11 cellular contexts compared by ENCODE assay signal in genomic region chr4:94412019-94413017, GRCh38. TPM values are rescaled to one million over a fixed set of nuclear protein-coding genes. Genes with fewer than 3 reads are reported as not detected.
DNase-seq lines count a peak whose midpoint lies in the region; ATAC-seq and TF ChIP-seq lines count a peak whose summit lies in the region.
"Had no signal": no experiment of that assay in that cellular context is flagged by ENCODE, and none has a peak within 500 bp of the region (broad histone marks: within the 10 kb centered on the region; RNA-seq: fewer than 3 reads in every experiment).

No MANE protein-coding gene starts in this region.

- H3K4me3 Mint-ChIP-seq in Caco-2 (ENCODE audit: unreplicated experiment) = peak overlapping the region; percentile 66
- no peak overlapping the region for H3K4me3 Mint-ChIP-seq in naive thymus-derived CD4-positive, alpha-beta T cell

- TF ChIP-seq CTCF in Caco-2 (IDR thresholded peaks at IDR 0.05; ENCODE audit: insufficient read depth in 1 of 2, low read depth in 1 of 2, low read length in 1 of 2, severe bottlenecking in 1 of 2, unreplicated experiment in 1 of 2) = no peak
- no peak for TF ChIP-seq CTCF in epithelial cell of esophagus (IDR thresholded peaks at IDR 0.05; ENCODE audit: insufficient read depth, low read depth, low read length, missing control alignments)
- no peak for TF ChIP-seq CTCF in omental fat pad (IDR thresholded peaks at IDR 0.05)

- DNase-seq in Caco-2 (no peak), NCI-H446 treated with DMSO at 0.1 percent for 48 hours (lab: John Stamatoyannopoulos, UW) (peak; percentile 47), epithelial cell of esophagus (ENCODE audit: low read depth) (peak; percentile 83), omental fat pad (ENCODE audit: low spot score) (no peak), NCI-H2171 (lab: John Stamatoyannopoulos, UW) (no peak), occipital lobe (lab: John Stamatoyannopoulos, UW) (no peak), NCI-H2196 (lab: John Stamatoyannopoulos, UW; ENCODE audit: unreplicated experiment) (no peak)
- DNase-seq in naive thymus-derived CD4-positive, alpha-beta T cell = no peak
- DNase-seq: cortex of kidney, GF-D8, posterior cingulate gyrus had no signal

- POLR2A ChIA-PET in Caco-2 (lab: Charles Lee) = no interaction called here
- POLR2A ChIA-PET in naive thymus-derived CD4-positive, alpha-beta T cell (lab: Charles Lee) = no interaction called here

- no peak overlapping the region for H3K27ac ChIP-seq in naive thymus-derived CD4-positive, alpha-beta T cell (ENCODE audit: low read depth, low read length)

- H3K36me3 Mint-ChIP-seq in Caco-2 (ENCODE audit: insufficient read depth, unreplicated experiment) = no peaks in the 10 kb centered on the region
- H3K36me3 Mint-ChIP-seq in naive thymus-derived CD4-positive, alpha-beta T cell = peaks cover 0 to 2% (median 0%) of the 10 kb centered on the region in 5 donors

- no peaks in the 10 kb centered on the region for H3K27me3 ChIP-seq in Caco-2 (replicated peaks; ENCODE audit: control insufficient read depth, insufficient read depth, low read length)
- no peaks in the 10 kb centered on the region for H3K27me3 ChIP-seq in naive thymus-derived CD4-positive, alpha-beta T cell (ENCODE audit: control insufficient read depth in 2 of 2, insufficient read depth in 2 of 2, low read length in 2 of 2)

- BruUV-seq in Caco-2 (replicated peaks; lab: Mats Ljungman, UMichigan) = no TSS peak

- no peaks in the 10 kb centered on the region for H3K9me3 ChIP-seq in Caco-2
- peaks cover 0 to 3% (median 0%) of the 10 kb centered on the region in 3 experiments for H3K9me3 ChIP-seq in naive thymus-derived CD4-positive, alpha-beta T cell (ENCODE audit: control insufficient read depth in 2 of 3, low read length in 3 of 3)

- H3K4me1 Mint-ChIP-seq in Caco-2 (ENCODE audit: low read depth, unreplicated experiment) = peaks cover 30% of the 10 kb centered on the region
- no peaks in the 10 kb centered on the region for H3K4me1 Mint-ChIP-seq in naive thymus-derived CD4-positive, alpha-beta T cell

- H3K27me3 Mint-ChIP-seq in Caco-2 (ENCODE audit: insufficient read depth, unreplicated experiment) = no peaks in the 10 kb centered on the region
- H3K27me3 Mint-ChIP-seq in naive thymus-derived CD4-positive, alpha-beta T cell = peaks cover 18 to 41% (median 25%) of the 10 kb centered on the region in 5 donors

- ATAC-seq in omental fat pad (ENCODE audit: low FRiP score) = peak; percentile 42
- no peak for ATAC-seq in naive thymus-derived CD4-positive, alpha-beta T cell

- peak overlapping the region; percentile 16 for H3K4me3 ChIP-seq in Caco-2 (ENCODE audit: low read depth, low read length)
- H3K4me3 ChIP-seq in epithelial cell of esophagus (ENCODE audit: low read length) = no peak overlapping the region
- H3K4me3 ChIP-seq in naive thymus-derived CD4-positive, alpha-beta T cell (ENCODE audit: low read length) = no peak overlapping the region

- H3K9me3 Mint-ChIP-seq in Caco-2 (ENCODE audit: unreplicated experiment) = peaks cover 10% of the 10 kb centered on the region
- peaks cover 0 to 15% (median 3%) of the 10 kb centered on the region in 11 donors for H3K9me3 Mint-ChIP-seq in naive thymus-derived CD4-positive, alpha-beta T cell

- H3K4me1 ChIP-seq in Caco-2 = peaks cover 16% of the 10 kb centered on the region
- no peaks in the 10 kb centered on the region for H3K4me1 ChIP-seq in naive thymus-derived CD4-positive, alpha-beta T cell (ENCODE audit: control insufficient read depth in 2 of 2, insufficient read depth in 2 of 2, low read length in 2 of 2)

- CTCF ChIA-PET in Caco-2 (lab: Charles Lee) = no interaction called here
- CTCF ChIA-PET in naive thymus-derived CD4-positive, alpha-beta T cell (lab: Charles Lee) = no interaction called here

- intact Hi-C loops in Caco-2 (cut with micrococcal nuclease; ENCODE audit: unreplicated experiment) = loop anchor here (2.0 kb wide), 1 partner anchor 38 kb away; the partner anchor contains the start of gene PDLIM5
- intact Hi-C loops in naive thymus-derived CD4-positive, alpha-beta T cell (cut with micrococcal nuclease) = no loop called here

- peak overlapping the region; percentile 46 for H3K27ac Mint-ChIP-seq in Caco-2 (ENCODE audit: unreplicated experiment)
- H3K27ac Mint-ChIP-seq in naive thymus-derived CD4-positive, alpha-beta T cell = no peak overlapping the region

- no peaks in the 10 kb centered on the region for H3K36me3 ChIP-seq in Caco-2 (ENCODE audit: control insufficient read depth, insufficient read depth, low read length)
- H3K36me3 ChIP-seq in naive thymus-derived CD4-positive, alpha-beta T cell (ENCODE audit: control insufficient read depth in 2 of 3, insufficient read depth in 3 of 3, low read length in 3 of 3) = no peaks in the 10 kb centered on the region

RNA-seq across cellular contexts. Expression of gene PDLIM5, which starts 39.4 kb away (rescaled TPM):
- 106 and 116 TPM in 2 replicates for total RNA-seq in Caco-2 (2022)
- 100 to 1,000 TPM; 119 to 168 (median 146) TPM for total RNA-seq in omental fat pad
- 10 to 100 TPM; 14.4 to 61.7 (median 31.4) TPM for total RNA-seq in naive thymus-derived CD4-positive, alpha-beta T cell
- polyA plus RNA-seq in naive thymus-derived CD4-positive, alpha-beta T cell = 10 to 100 TPM; 38.1 to 42.0 TPM
- total RNA-seq in occipital lobe = 27.1 TPM

Comparison
In these comparisons a context has a peak if more than half of its experiments do, and no peak if none do; other contexts are left out.
1. DNase-seq: peak in NCI-H446 treated with DMSO at 0.1 percent for 48 hours (single experiment) and epithelial cell of esophagus (single experiment); none in Caco-2 (0 of 2), omental fat pad (single experiment), naive thymus-derived CD4-positive, alpha-beta T cell (0 of 9), NCI-H2171 (single experiment), occipital lobe (single experiment) and NCI-H2196 (single experiment).